In the genomic region with DNA sequence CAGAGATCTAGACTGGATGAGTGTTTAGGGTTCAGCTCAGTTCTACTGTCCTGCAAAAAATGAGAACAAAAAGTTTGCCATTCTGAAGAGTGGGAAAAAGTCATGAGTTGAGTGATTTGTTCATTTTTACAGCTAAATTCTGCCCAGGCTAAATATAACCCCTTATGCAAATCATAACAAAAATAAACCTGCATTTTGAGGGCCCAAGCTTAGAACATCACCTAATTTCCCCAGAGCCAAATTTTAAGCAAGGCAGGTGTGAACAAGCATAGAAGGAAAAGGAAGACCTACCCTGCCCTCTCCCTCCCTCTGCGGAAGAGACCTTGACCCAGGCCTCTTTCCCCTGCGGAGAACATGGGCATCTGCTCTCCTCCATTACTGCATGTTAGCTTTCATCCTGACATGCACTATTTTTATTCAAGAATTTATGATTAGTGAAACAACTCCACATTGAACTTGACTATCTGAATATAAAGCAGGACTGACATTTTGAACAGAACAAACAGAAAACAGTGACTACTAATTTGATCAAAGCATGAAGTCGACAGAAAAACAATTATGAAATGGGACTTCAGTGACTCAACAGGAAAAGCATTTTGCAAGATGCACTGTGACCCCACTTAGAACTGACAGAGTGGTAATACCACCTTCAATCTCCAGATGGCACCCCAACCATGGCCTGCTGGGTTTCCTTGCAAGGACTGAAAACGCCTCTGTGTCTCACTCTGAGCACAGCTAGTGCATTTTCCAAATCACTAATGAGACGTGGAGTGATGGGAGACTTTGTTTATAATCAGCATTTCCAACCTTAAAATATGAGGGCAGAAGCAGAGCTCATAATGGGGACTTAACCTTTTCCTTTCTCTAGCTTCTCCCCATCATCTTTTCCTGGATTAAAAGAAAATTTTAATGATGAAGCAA, we compare ENCODE assay signal across 8 cellular contexts. TPM values are rescaled to one million over a fixed set of nuclear protein-coding genes. Genes with fewer than 3 reads are reported as not detected.
A peak's percentile ranks its signal among the peaks of the same experiment; 100 is the strongest.
DNase-seq lines count a peak whose midpoint lies in the region; ATAC-seq and TF ChIP-seq lines count a peak whose summit lies in the region.

No MANE protein-coding gene starts in this region.

- H3K4me1 ChIP-seq in BLaER1, result peaks cover 32% of the 10 kb centered on the region
- H3K4me1 ChIP-seq in right lobe of liver, result peaks cover 0 to 28% (median 14%) of the 10 kb centered on the region in 4 donors

- 2% methylated on average over 5 of the region's 5 CpGs for WGBS in right lobe of liver (ENCODE audit: insufficient coverage, low coverage, low lambda C conversion rate, missing lambda C conversion rate)

- H3K27me3 Mint-ChIP-seq in activated CD4-positive, alpha-beta T cell treated with anti-CD3 and anti-CD28 coated beads, Interleukin-2, amount 10 ng/mL, durations not matched to agents 7 days and 5 days, result no peaks in the 10 kb centered on the region
- H3K27me3 Mint-ChIP-seq in dendritic cell treated with granulocyte-macrophage colony-stimulating factor and Interleukin-4, amounts not matched to agents 40 ng/mL and 50 ng/mL, for 4 days, result no peaks in the 10 kb centered on the region

- H3K4me1 Mint-ChIP-seq in activated CD4-positive, alpha-beta T cell treated with anti-CD3 and anti-CD28 coated beads, Interleukin-2, amount 10 ng/mL, durations not matched to agents 7 days and 5 days, result peaks cover 25% of the 10 kb centered on the region
- H3K4me1 Mint-ChIP-seq in dendritic cell treated with granulocyte-macrophage colony-stimulating factor and Interleukin-4, amounts not matched to agents 40 ng/mL and 50 ng/mL, for 4 days (ENCODE audit: low read depth), result peaks cover 51% of the 10 kb centered on the region

- H3K4me3 ChIP-seq in BLaER1, result no peak overlapping the region
- no peak overlapping the region for H3K4me3 ChIP-seq in right lobe of liver

- H3K9ac ChIP-seq in BLaER1, result peak overlapping the region; percentile 43; the same call in 1 of the 2 replicates

- peak overlapping the region; percentile 23; the same call in 1 of the 2 replicates for H3K27ac ChIP-seq in BLaER1
- H3K27ac ChIP-seq in right lobe of liver, result peak overlapping the region; percentile 64 to 81 (median 77)

- POLR2A ChIA-PET in activated CD4-positive, alpha-beta T cell treated with anti-CD3 and anti-CD28 coated beads, Interleukin-2, amount 10 ng/mL, durations not matched to agents 7 days and 5 days (lab: Charles Lee), result interaction anchor here (0.6 to 0.9 kb wide), 2 partner anchors 32 to 273 kb away, joined by 3 read pairs; no protein-coding TSS in a partner anchor

- H3K36me3 Mint-ChIP-seq in activated CD4-positive, alpha-beta T cell treated with anti-CD3 and anti-CD28 coated beads, Interleukin-2, amount 10 ng/mL, durations not matched to agents 7 days and 5 days (ENCODE audit: low read depth), result no peaks in the 10 kb centered on the region
- H3K36me3 Mint-ChIP-seq in dendritic cell treated with granulocyte-macrophage colony-stimulating factor and Interleukin-4, amounts not matched to agents 40 ng/mL and 50 ng/mL, for 4 days (ENCODE audit: low read depth), result peaks cover 33% of the 10 kb centered on the region

- CTCF ChIA-PET in activated CD4-positive, alpha-beta T cell treated with anti-CD3 and anti-CD28 coated beads, Interleukin-2, amount 10 ng/mL, durations not matched to agents 7 days and 5 days (lab: Charles Lee), result interaction anchor here (0.6 to 3.3 kb wide), 39 partner anchors 8 to 396 kb away, joined by 3 to 21 read pairs (median 3); partner anchors contain the start of genes ISCU and SART3

- peak overlapping the region; percentile 64 for H3K4me2 ChIP-seq in BLaER1

- peak overlapping the region; percentile 83 for H3K27ac Mint-ChIP-seq in activated CD4-positive, alpha-beta T cell treated with anti-CD3 and anti-CD28 coated beads, Interleukin-2, amount 10 ng/mL, durations not matched to agents 7 days and 5 days
- H3K27ac Mint-ChIP-seq in dendritic cell treated with granulocyte-macrophage colony-stimulating factor and Interleukin-4, amounts not matched to agents 40 ng/mL and 50 ng/mL, for 4 days, result peak overlapping the region; percentile 82

- intact Hi-C loops in dendritic cell treated with granulocyte-macrophage colony-stimulating factor and Interleukin-4, amounts not matched to agents 40 ng/mL and 50 ng/mL, for 4 days (cut with micrococcal nuclease), result loop anchor here (1.0 to 10.0 kb wide), 4 partner anchors 26 to 430 kb away; partner anchors contain the start of genes ALKBH2 and UNG
- intact Hi-C loops in right lobe of liver (cut with DNase I), result loop anchor here in 1 of 2 donors (5.0 kb wide), 1 partner anchor 138 kb away; no protein-coding TSS in a partner anchor

- peak; percentile 89 to 97 (median 92) for TF ChIP-seq CTCF in right lobe of liver (IDR thresholded peaks at IDR 0.05)

- H3K9me3 ChIP-seq in BLaER1 (no peaks in the 10 kb centered on the region), right lobe of liver (no peaks in the 10 kb centered on the region)

- no peaks in the 10 kb centered on the region for H3K9me3 Mint-ChIP-seq in activated CD4-positive, alpha-beta T cell treated with anti-CD3 and anti-CD28 coated beads, Interleukin-2, amount 10 ng/mL, durations not matched to agents 7 days and 5 days
- H3K9me3 Mint-ChIP-seq in dendritic cell treated with granulocyte-macrophage colony-stimulating factor and Interleukin-4, amounts not matched to agents 40 ng/mL and 50 ng/mL, for 4 days, result no peaks in the 10 kb centered on the region

- peaks cover 55% of the 10 kb centered on the region for H4K20me1 ChIP-seq in BLaER1

- H3K36me3 ChIP-seq in BLaER1 (peaks cover 16% of the 10 kb centered on the region), right lobe of liver (no peaks in the 10 kb centered on the region)

- peak; percentile 75 to 89 for DNase-seq in NCI-H524 (lab: John Stamatoyannopoulos, UW)
- peak; percentile 89 for DNase-seq in activated CD4-positive, alpha-beta T cell treated with anti-CD3 and anti-CD28 coated beads, Interleukin-2, amount 10 ng/mL, durations not matched to agents 7 days and 5 days
- peak; percentile 71 to 88 (median 78) for DNase-seq in right lobe of liver
- peak; percentile 55 to 73 (median 67) for DNase-seq in stimulated activated CD4-positive, alpha-beta T cell treated with anti-CD3 and anti-CD28 coated beads, TNF-alpha, amount 100 ng/mL, for 1 hour (ENCODE audit: low read depth in 3 of 3, low spot score in 1 of 3)

- peak; percentile 79 for ATAC-seq in HG03432 (IDR thresholded peaks at IDR 0.05; ENCODE audit: unreplicated experiment)
- ATAC-seq in right lobe of liver, result peak; percentile 92 to 94 (median 93)

- H3K27me3 ChIP-seq in BLaER1, result no peaks in the 10 kb centered on the region
- H3K27me3 ChIP-seq in right lobe of liver, result no peaks in the 10 kb centered on the region

- TF ChIP-seq POLR2A in GM19099 (IDR thresholded peaks at IDR 0.05; ENCODE audit: extremely low read depth, insufficient read length, low read depth) (peak; percentile 25), right lobe of liver (IDR thresholded peaks at IDR 0.05) (no peak)

- H3K4me3 Mint-ChIP-seq in activated CD4-positive, alpha-beta T cell treated with anti-CD3 and anti-CD28 coated beads, Interleukin-2, amount 10 ng/mL, durations not matched to agents 7 days and 5 days, result no peak overlapping the region
- H3K4me3 Mint-ChIP-seq in dendritic cell treated with granulocyte-macrophage colony-stimulating factor and Interleukin-4, amounts not matched to agents 40 ng/mL and 50 ng/mL, for 4 days, result peak overlapping the region; percentile 23

RNA-seq across cellular contexts. Expression of gene SELPLG, which starts 30.9 kb away (rescaled TPM):
- 100 to 1,000 TPM; 207 to 214 TPM for total RNA-seq in activated CD4-positive, alpha-beta T cell treated with anti-CD3 and anti-CD28 coated beads, Interleukin-2, amount 10 ng/mL, durations not matched to agents 7 days and 5 days
- 1 to 10 TPM; 1.5 to 6.0 (median 3.1) TPM for total RNA-seq in right lobe of liver

Comparison
In these comparisons a context has a peak if more than half of its experiments do, and no peak if none do; other contexts are left out.
1. RNA of gene SELPLG, which starts 30.9 kb away (total RNA-seq): 207 to 214 TPM in activated CD4-positive, alpha-beta T cell treated with anti-CD3 and anti-CD28 coated beads, Interleukin-2, amount 10 ng/mL, durations not matched to agents 7 days and 5 days; 1.5 to 6.0 TPM in right lobe of liver; every median in the first group is over 10 times any median in the second.
2. Peak in every context shown above with its lines, with median percentiles within 50 percentile points of each other: DNase-seq.